1 cellular context compared by ENCODE assay signal in genomic region chr19:44813331-44814131, GRCh38.
TF ChIP-seq lines count a peak whose summit lies in the region.

No MANE protein-coding gene starts in this region.

TF ChIP-seq in K562, 482 proteins besides CTCF, POLR2A, EP300 and RAD21:
- no peak for TF ChIP-seq SNIP1 (IDR thresholded peaks at IDR 0.05; ENCODE audit: low read depth)
- no peak for TF ChIP-seq MAFF (IDR thresholded peaks at IDR 0.05; ENCODE audit: low read length)
- TF ChIP-seq FOSL1 (tag; conservative IDR thresholded peaks at IDR 0.05): no peak
- TF ChIP-seq ZBTB33 (CRISPR knock-in tag; IDR thresholded peaks at IDR 0.05): peak; percentile 93; the same call in 1 of the 2 replicates
- no peak for TF ChIP-seq MAFG (tag; conservative IDR thresholded peaks at IDR 0.05)
- TF ChIP-seq RBM14 (IDR thresholded peaks at IDR 0.05; ENCODE audit: borderline replicate concordance, insufficient read depth, low read depth, low read length): 0 out of 2 replicates have a peak, but pooled peaks have one; percentile 44
- TF ChIP-seq NR2C1 (IDR thresholded peaks at IDR 0.05): peak; percentile 98
- TF ChIP-seq NR2C1 (tag; IDR thresholded peaks at IDR 0.05): peak; percentile 98
- peak; percentile 38; the same call in 1 of the 2 replicates for TF ChIP-seq MTA2 (IDR thresholded peaks at IDR 0.05; ENCODE audit: low read depth)
- TF ChIP-seq ZBTB7A (IDR thresholded peaks at IDR 0.05; ENCODE audit: borderline replicate concordance, control insufficient read depth, low read depth, low read length): peak; percentile 31; the same call in 1 of the 2 replicates
- TF ChIP-seq ZNF124 (CRISPR knock-in tag; IDR thresholded peaks at IDR 0.05): no peak
- TF ChIP-seq HNRNPL (IDR thresholded peaks at IDR 0.05; ENCODE audit: low read depth, low read length): 0 out of 2 replicates have a peak, but pooled peaks have one; percentile 54
- 0 out of 2 replicates have a peak, but pooled peaks have one; percentile 22 for TF ChIP-seq ZFX (CRISPR knock-in tag; IDR thresholded peaks at IDR 0.05)
- TF ChIP-seq NR2C2 (CRISPR knock-in tag; IDR thresholded peaks at IDR 0.05): peak; percentile 96
- TF ChIP-seq NR2C2 (tag; IDR thresholded peaks at IDR 0.05): peak; percentile 96
